Comparison of ENCODE assay signal across 8 cellular contexts in the genomic region with DNA sequence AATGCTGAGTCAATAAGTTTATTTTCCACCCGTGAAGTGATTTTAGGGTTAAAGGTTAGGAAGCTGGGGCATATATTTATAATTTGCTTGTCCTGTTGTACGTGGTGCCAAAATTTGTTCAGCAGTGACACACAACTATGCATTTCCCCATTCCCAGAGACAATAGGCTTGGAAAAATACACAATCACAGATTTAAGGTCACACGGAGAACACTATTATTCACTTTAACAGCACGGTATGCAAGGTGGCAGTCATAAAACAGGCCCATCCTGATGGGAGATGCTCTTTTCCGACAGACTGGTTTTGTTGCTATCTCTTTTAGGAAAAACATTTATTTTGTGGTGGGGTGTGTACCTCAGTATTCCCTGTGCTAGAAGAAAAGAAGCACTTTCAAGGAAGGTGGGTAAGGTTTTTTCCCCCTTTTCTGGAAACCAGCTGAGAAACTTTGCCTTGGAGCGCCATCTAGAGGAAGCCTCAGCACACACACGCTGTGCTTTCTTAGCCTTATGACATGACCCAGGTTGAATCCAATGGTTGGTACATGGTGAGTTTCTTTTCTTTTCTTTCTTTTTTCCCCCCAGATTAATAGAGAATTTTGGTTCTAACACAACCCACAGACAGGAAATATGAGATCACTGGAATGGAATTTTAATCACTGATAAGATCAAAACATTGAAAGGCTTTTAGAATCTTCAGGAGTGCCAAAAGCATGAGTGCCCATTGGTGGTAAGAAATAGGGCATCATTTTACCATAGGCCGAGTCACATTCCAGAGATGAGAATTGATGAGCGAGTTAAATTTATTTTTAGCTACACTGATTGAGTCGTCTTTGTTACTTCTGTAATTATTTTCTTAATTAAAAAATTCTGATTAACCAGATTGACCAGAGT.
DNase-seq lines count a peak whose midpoint lies in the region; ATAC-seq and TF ChIP-seq lines count a peak whose summit lies in the region.

No MANE protein-coding gene starts in this region.

- peaks cover 14% of the 10 kb centered on the region for H3K27me3 Mint-ChIP-seq in activated B cell treated with CpG ODN at 0.5 μM for 24 hours

- H3K9me3 ChIP-seq in HCT116 (ENCODE audit: control insufficient read depth in 1 of 2, insufficient read depth in 1 of 2, low read depth in 1 of 2, low read length in 2 of 2): no peaks in the 10 kb centered on the region

- no peak overlapping the region for H3K4me3 ChIP-seq in HCT116 (replicated peaks in 1 of 2; ENCODE audit: low read depth in 1 of 2, low read length in 2 of 2)

- no peak overlapping the region for H3K9ac ChIP-seq in HCT116 (ENCODE audit: low read length)

- no peak overlapping the region for H3K27ac ChIP-seq in HCT116 (ENCODE audit: low read depth, low read length)

- ATAC-seq in HCT116: peak; percentile 95
- ATAC-seq in activated B cell treated with CpG ODN at 0.5 μM for 24 hours (ENCODE audit: low read depth): peak; percentile 60
- no peak for ATAC-seq in GM21367 (IDR thresholded peaks at IDR 0.05; ENCODE audit: unreplicated experiment)

- H3K27ac Mint-ChIP-seq in activated B cell treated with CpG ODN at 0.5 μM for 24 hours: no peak overlapping the region

- POLR2A ChIA-PET in HCT116 (lab: Charles Lee): no interaction called here
- POLR2A ChIA-PET in activated B cell treated with CpG ODN at 0.5 μM for 24 hours (lab: Charles Lee): interaction anchor here (0.6 kb wide), 1 partner anchor 560 kb away, joined by 8 read pairs; no protein-coding TSS in a partner anchor

- no peaks in the 10 kb centered on the region for H4K20me1 ChIP-seq in HCT116 (ENCODE audit: insufficient read depth)

- no peaks in the 10 kb centered on the region for H3K9me2 ChIP-seq in HCT116 (ENCODE audit: insufficient read depth)

- TF ChIP-seq CTCF in HCT116 (IDR thresholded peaks at IDR 0.05 in 2 of 3, conservative IDR thresholded peaks at IDR 0.05 in 1 of 3; ENCODE audit: borderline replicate concordance in 1 of 3, insufficient read depth in 1 of 3, low read depth in 2 of 3, low read length in 2 of 3) (peak; percentile 79 to 97 (median 93); a peak in 5 of 6 replicates), activated B cell treated with CpG ODN at 0.5 μM for 24 hours (IDR thresholded peaks at IDR 0.05) (peak; percentile 45)

- no peaks in the 10 kb centered on the region for H3K4me1 Mint-ChIP-seq in activated B cell treated with CpG ODN at 0.5 μM for 24 hours

- no peaks in the 10 kb centered on the region for H3K27me3 ChIP-seq in HCT116 (ENCODE audit: insufficient read depth, low read length)

- H3K36me3 ChIP-seq in HCT116 (ENCODE audit: control insufficient read depth in 1 of 2, insufficient read depth in 2 of 2, low read length in 2 of 2): no peaks in the 10 kb centered on the region

- DNase-seq in DMS 273 treated with DMSO at 0.1 percent for 48 hours (lab: John Stamatoyannopoulos, UW): peak; percentile 31
- peak; percentile 27 for DNase-seq in HCT116 (ENCODE audit: low read depth, low spot score)
- peak; percentile 28 for DNase-seq in NCI-H2081 treated with DMSO at 0.1 percent for 48 hours (lab: John Stamatoyannopoulos, UW)
- no peak for DNase-seq in activated B cell treated with CpG ODN at 0.5 μM for 24 hours
- peak; percentile 10 for DNase-seq in effector CD8-positive, alpha-beta T cell (lab: John Stamatoyannopoulos, UW)
- peak; percentile 79 for DNase-seq in medulla oblongata (ENCODE audit: extremely low spot score)
- peak in 4 of 6 experiments; percentile 0 to 20 (median 10) for DNase-seq in stimulated activated naive CD4-positive, alpha-beta T cell (lab: John Stamatoyannopoulos, UW)

- no peaks in the 10 kb centered on the region for H3K79me2 ChIP-seq in HCT116 (ENCODE audit: insufficient read depth, low read length)

- no TSS peak for BruUV-seq in HCT116 (replicated peaks; lab: Mats Ljungman, UMichigan)

- H2AFZ ChIP-seq in HCT116 (ENCODE audit: low read depth, low read length, poor library complexity, severe bottlenecking): no peak overlapping the region

- TF ChIP-seq RAD21 in HCT116 (IDR thresholded peaks at IDR 0.05; ENCODE audit: low read depth): peak; percentile 86

- no peak overlapping the region for H3K4me3 Mint-ChIP-seq in activated B cell treated with CpG ODN at 0.5 μM for 24 hours

- no peaks in the 10 kb centered on the region for H3K9me3 Mint-ChIP-seq in activated B cell treated with CpG ODN at 0.5 μM for 24 hours

- no peaks in the 10 kb centered on the region for H3K36me3 Mint-ChIP-seq in activated B cell treated with CpG ODN at 0.5 μM for 24 hours (ENCODE audit: low read depth)

- RAD21 ChIA-PET in HCT116 (lab: Charles Lee; ENCODE audit: low non-redundant PET in 1 of 2, low total read pairs in 2 of 2, uncharacterized antibody in 2 of 2, unreplicated experiment in 2 of 2): interaction anchor here in 1 of 2 experiments (0.9 kb wide), 1 partner anchor 560 kb away, joined by 3 read pairs; no protein-coding TSS in a partner anchor

- intact Hi-C loops in HCT116 (cut with micrococcal nuclease) (loop anchor here (1.0 to 10.0 kb wide), 5 partner anchors 235 to 560 kb away; no protein-coding TSS in a partner anchor), activated B cell treated with CpG ODN at 0.5 μM for 24 hours (cut with micrococcal nuclease) (loop anchor here (1.0 to 10.0 kb wide), 7 partner anchors 120 to 577 kb away; no protein-coding TSS in a partner anchor)

- no peak for TF ChIP-seq POLR2A in HCT116 (IDR thresholded peaks at IDR 0.05; ENCODE audit: borderline replicate concordance, extremely low read depth, insufficient read depth, insufficient read length)

- H3K4me2 ChIP-seq in HCT116 (ENCODE audit: low read length): no peak overlapping the region

- CTCF ChIA-PET in HCT116 (lab: Charles Lee): interaction anchor here (0.6 to 2.5 kb wide), 8 partner anchors 9 to 1044 kb away, joined by 3 to 21 read pairs (median 3); no protein-coding TSS in a partner anchor
- CTCF ChIA-PET in activated B cell treated with CpG ODN at 0.5 μM for 24 hours (lab: Charles Lee): interaction anchor here (0.6 to 7.1 kb wide), 11 partner anchors 24 to 1072 kb away, joined by 3 to 44 read pairs (median 4); no protein-coding TSS in a partner anchor

- H3K4me1 ChIP-seq in HCT116 (ENCODE audit: control insufficient read depth in 1 of 2, insufficient read depth in 2 of 2, low read length in 2 of 2): no peaks in the 10 kb centered on the region

TF ChIP-seq in HCT116, 20 proteins besides CTCF, POLR2A, EP300 and RAD21 (continues in another document):
- no peak for TF ChIP-seq SIN3A (IDR thresholded peaks at IDR 0.05; ENCODE audit: low read depth)
- TF ChIP-seq CEBPB (IDR thresholded peaks at IDR 0.05; ENCODE audit: low read depth): no peak
- no peak for TF ChIP-seq SP1 (IDR thresholded peaks at IDR 0.05; ENCODE audit: low read depth)
- TF ChIP-seq EZH2 (IDR thresholded peaks at IDR 0.05): no peak
- no peak for TF ChIP-seq FOSL1 (IDR thresholded peaks at IDR 0.05; ENCODE audit: low read depth)
- TF ChIP-seq ZFX (IDR thresholded peaks at IDR 0.05): no peak
- TF ChIP-seq ZNF274 (IDR thresholded peaks at IDR 0.05; ENCODE audit: low read depth, low read length): no peak
- TF ChIP-seq ZBTB33 (IDR thresholded peaks at IDR 0.05; ENCODE audit: extremely low read depth, insufficient replicate concordance, low read length): no peak
- TF ChIP-seq, protein P1, sequence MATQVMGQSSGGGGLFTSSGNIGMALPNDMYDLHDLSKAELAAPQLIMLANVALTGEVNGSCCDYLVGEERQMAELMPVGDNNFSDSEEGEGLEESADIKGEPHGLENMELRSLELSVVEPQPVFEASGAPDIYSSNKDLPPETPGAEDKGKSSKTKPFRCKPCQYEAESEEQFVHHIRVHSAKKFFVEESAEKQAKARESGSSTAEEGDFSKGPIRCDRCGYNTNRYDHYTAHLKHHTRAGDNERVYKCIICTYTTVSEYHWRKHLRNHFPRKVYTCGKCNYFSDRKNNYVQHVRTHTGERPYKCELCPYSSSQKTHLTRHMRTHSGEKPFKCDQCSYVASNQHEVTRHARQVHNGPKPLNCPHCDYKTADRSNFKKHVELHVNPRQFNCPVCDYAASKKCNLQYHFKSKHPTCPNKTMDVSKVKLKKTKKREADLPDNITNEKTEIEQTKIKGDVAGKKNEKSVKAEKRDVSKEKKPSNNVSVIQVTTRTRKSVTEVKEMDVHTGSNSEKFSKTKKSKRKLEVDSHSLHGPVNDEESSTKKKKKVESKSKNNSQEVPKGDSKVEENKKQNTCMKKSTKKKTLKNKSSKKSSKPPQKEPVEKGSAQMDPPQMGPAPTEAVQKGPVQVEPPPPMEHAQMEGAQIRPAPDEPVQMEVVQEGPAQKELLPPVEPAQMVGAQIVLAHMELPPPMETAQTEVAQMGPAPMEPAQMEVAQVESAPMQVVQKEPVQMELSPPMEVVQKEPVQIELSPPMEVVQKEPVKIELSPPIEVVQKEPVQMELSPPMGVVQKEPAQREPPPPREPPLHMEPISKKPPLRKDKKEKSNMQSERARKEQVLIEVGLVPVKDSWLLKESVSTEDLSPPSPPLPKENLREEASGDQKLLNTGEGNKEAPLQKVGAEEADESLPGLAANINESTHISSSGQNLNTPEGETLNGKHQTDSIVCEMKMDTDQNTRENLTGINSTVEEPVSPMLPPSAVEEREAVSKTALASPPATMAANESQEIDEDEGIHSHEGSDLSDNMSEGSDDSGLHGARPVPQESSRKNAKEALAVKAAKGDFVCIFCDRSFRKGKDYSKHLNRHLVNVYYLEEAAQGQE (IDR thresholded peaks at IDR 0.05; ENCODE audit: low read depth): no peak
- no peak for TF ChIP-seq EGR1 (IDR thresholded peaks at IDR 0.05; ENCODE audit: low read depth)
- TF ChIP-seq YY1 (IDR thresholded peaks at IDR 0.05; ENCODE audit: extremely low read depth, insufficient replicate concordance, low read depth, low read length): no peak
- no peak for TF ChIP-seq CBX3 (IDR thresholded peaks at IDR 0.05; ENCODE audit: low read depth)
- TF ChIP-seq JUND (IDR thresholded peaks at IDR 0.05): no peak
- no peak for TF ChIP-seq TCF7L2 (IDR thresholded peaks at IDR 0.05; ENCODE audit: borderline replicate concordance, extremely low read depth, insufficient read depth, insufficient read length)
